Comparison of ENCODE assay signal across 15 cellular contexts in the genomic region with DNA sequence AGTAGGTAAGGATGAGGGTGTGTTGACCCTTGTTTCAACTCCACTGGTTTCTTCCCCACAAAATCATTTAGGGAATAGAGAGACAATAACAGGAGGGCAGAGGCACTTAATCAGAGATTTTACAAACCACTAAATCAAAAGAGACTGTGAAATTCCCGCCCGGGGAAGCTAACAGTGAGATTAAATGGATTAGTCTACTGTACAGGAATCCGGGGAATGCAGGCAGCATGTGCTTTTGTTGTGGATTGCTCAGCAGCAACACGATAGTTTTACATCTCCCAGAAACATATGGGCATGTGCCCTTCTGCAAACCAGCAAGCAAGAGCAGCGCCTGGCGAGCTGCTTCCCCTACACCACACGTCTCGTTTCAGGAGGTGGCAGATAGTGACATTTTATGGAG.
DNase-seq lines count a peak whose midpoint lies in the region; ATAC-seq and TF ChIP-seq lines count a peak whose summit lies in the region.
"Had no signal": no experiment of that assay in that cellular context is flagged by ENCODE, and none has a peak within 500 bp of the region (broad histone marks: within the 10 kb centered on the region; RNA-seq: fewer than 3 reads in every experiment).

No MANE protein-coding gene starts in this region.

- peaks cover 3% of the 10 kb centered on the region for H3K27me3 Mint-ChIP-seq in nephron (ENCODE audit: low read depth)
- H3K27me3 Mint-ChIP-seq: dendritic cell treated with granulocyte-macrophage colony-stimulating factor and Interleukin-4, amounts not matched to agents 40 ng/mL and 50 ng/mL, for 4 days had no signal

- H3K36me3 Mint-ChIP-seq in nephron (ENCODE audit: low read depth), result peaks cover 4% of the 10 kb centered on the region
- H3K36me3 Mint-ChIP-seq: stimulated activated effector memory CD8-positive, alpha-beta T cell treated with anti-CD3 and anti-CD28 coated beads, Interleukin-12 subunit alpha, Interleukin-12 subunit beta, amount 100 ng/mL, for 72 hours had no signal

- ATAC-seq in HG02885 (IDR thresholded peaks at IDR 0.05; ENCODE audit: poor library complexity, unreplicated experiment) (no peak), GM21528 (IDR thresholded peaks at IDR 0.05; ENCODE audit: low FRiP score, unreplicated experiment) (no peak), left lobe of liver (no peak)
- ATAC-seq: sciatic nerve; stimulated activated effector memory CD8-positive, alpha-beta T cell treated with anti-CD3 and anti-CD28 coated beads, Interleukin-12 subunit alpha, Interleukin-12 subunit beta, amount 100 ng/mL, for 72 hours had no signal

- peaks cover 11% of the 10 kb centered on the region for H3K9me3 Mint-ChIP-seq in nephron
- H3K9me3 Mint-ChIP-seq: dendritic cell treated with granulocyte-macrophage colony-stimulating factor and Interleukin-4, amounts not matched to agents 40 ng/mL and 50 ng/mL, for 4 days had no signal

- peak; percentile 42 for DNase-seq in DMS 273 treated with DMSO at 0.1 percent for 48 hours (lab: John Stamatoyannopoulos, UW)
- peak; percentile 9 for DNase-seq in NCI-H460 (ENCODE audit: extremely low read depth, low read depth)
- peak; percentile 86 for DNase-seq in dedifferentiated amniotic fluid mesenchymal stem cell (ENCODE audit: extremely low spot score)
- no peak for DNase-seq in activated CD4-positive, CD25-positive, alpha-beta regulatory T cell treated with anti-CD3 and anti-CD28 coated beads, Interleukin-2, amount 50 U/mL, for 72 hours
- no peak for DNase-seq in left lobe of liver (ENCODE audit: low spot score)
- DNase-seq: DND-41, kidney, MV-4-11, SHP77 had no signal

- H3K4me3 Mint-ChIP-seq in nephron, result peak overlapping the region in 1 of 3 experiments; percentile 1
- H3K4me3 Mint-ChIP-seq: dendritic cell treated with granulocyte-macrophage colony-stimulating factor and Interleukin-4, amounts not matched to agents 40 ng/mL and 50 ng/mL, for 4 days; stimulated activated effector memory CD8-positive, alpha-beta T cell treated with anti-CD3 and anti-CD28 coated beads, Interleukin-12 subunit alpha, Interleukin-12 subunit beta, amount 100 ng/mL, for 72 hours had no signal

- peak overlapping the region in 2 of 3 experiments; percentile 21 to 82 for H3K27ac Mint-ChIP-seq in nephron
- H3K27ac Mint-ChIP-seq: dendritic cell treated with granulocyte-macrophage colony-stimulating factor and Interleukin-4, amounts not matched to agents 40 ng/mL and 50 ng/mL, for 4 days; stimulated activated effector memory CD8-positive, alpha-beta T cell treated with anti-CD3 and anti-CD28 coated beads, Interleukin-12 subunit alpha, Interleukin-12 subunit beta, amount 100 ng/mL, for 72 hours had no signal

- peaks cover 25% of the 10 kb centered on the region for H3K4me1 Mint-ChIP-seq in nephron

- no peak for TF ChIP-seq CTCF in nephron (IDR thresholded peaks at IDR 0.05; ENCODE audit: unreplicated experiment in 3 of 3)

Comparison
In these comparisons a context has a peak if more than half of its experiments do, and no peak if none do; other contexts are left out.
1. DNase-seq: peak in DMS 273 treated with DMSO at 0.1 percent for 48 hours (single experiment), NCI-H460 (single experiment) and dedifferentiated amniotic fluid mesenchymal stem cell (single experiment); none in activated CD4-positive, CD25-positive, alpha-beta regulatory T cell treated with anti-CD3 and anti-CD28 coated beads, Interleukin-2, amount 50 U/mL, for 72 hours (single experiment) and left lobe of liver (single experiment).